Comparison of ENCODE assay signal across 1 cellular context in genomic region chr20:31859998-31860380, GRCh38.
TF ChIP-seq lines count a peak whose summit lies in the region.

No MANE protein-coding gene starts in this region.

TF ChIP-seq in HepG2, 621 proteins besides CTCF, POLR2A, EP300 and RAD21:
- no peak for TF ChIP-seq ZNF20 (CRISPR knock-in tag; IDR thresholded peaks at IDR 0.05)
- TF ChIP-seq PLSCR1 (CRISPR knock-in tag; IDR thresholded peaks at IDR 0.05; ENCODE audit: borderline replicate concordance): no peak
- no peak for TF ChIP-seq MLLT10 (CRISPR knock-in tag; IDR thresholded peaks at IDR 0.05)
